ENCODE assay signal across 8 cellular contexts in the genomic region with DNA sequence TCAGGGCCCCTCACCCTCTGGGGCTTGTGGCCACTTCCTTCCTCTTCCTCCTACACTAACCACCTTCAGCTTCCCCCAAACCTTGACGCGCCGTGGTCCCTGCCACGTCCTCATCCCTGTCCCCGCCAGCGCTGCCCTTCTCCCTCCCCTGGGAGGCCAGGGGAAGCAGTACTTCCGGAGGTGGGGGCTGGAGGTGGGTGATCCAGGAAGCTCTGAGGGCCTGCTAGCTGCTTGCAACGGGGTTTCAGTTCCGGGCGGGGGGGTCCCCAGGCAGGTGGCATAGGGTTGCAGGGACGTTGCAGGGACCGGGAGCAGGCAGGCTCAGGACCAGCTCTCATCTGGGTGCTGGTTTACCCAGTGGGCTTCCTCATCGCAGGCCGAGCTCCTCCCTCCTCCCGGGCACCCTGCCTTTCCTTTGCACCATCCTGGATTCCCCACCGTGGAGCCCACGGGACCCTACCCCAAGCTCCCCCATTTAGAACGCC.
A peak's percentile ranks its signal among the peaks of the same experiment; 100 is the strongest.
DNase-seq lines count a peak whose midpoint lies in the region; ATAC-seq, FAIRE-seq and TF ChIP-seq lines count a peak whose summit lies in the region.

No MANE protein-coding gene starts in this region.

- TF ChIP-seq EP300 in GM12878 (IDR thresholded peaks at IDR 0.05; ENCODE audit: borderline replicate concordance in 1 of 2, control insufficient read depth in 1 of 2, low read depth in 2 of 2, low read length in 2 of 2), result no peak; a peak in 1 of 4 replicates

- H3F3A ChIP-seq in smooth muscle cell (ENCODE audit: low read depth), result no peaks in the 10 kb centered on the region

- H3K4me2 ChIP-seq in GM12878 (ENCODE audit: control insufficient read depth, insufficient read depth), result peak overlapping the region; percentile 95
- H3K4me2 ChIP-seq in smooth muscle cell, result no peak overlapping the region

- DNase-seq in GM19240 (ENCODE audit: insufficient read length, low spot score), result peak; percentile 57
- DNase-seq in SKM-1 (lab: John Stamatoyannopoulos, UW; ENCODE audit: unreplicated experiment), result peak; percentile 89
- DNase-seq in GM12878 (ENCODE audit: low read depth, low spot score), result peak; percentile 72
- peak; percentile 33 for DNase-seq in stimulated activated CD8-positive, alpha-beta memory T cell treated with anti-CD3 and anti-CD28 coated beads, Interleukin-12 subunit alpha, Interleukin-12 subunit beta, amount 100 ng/mL, for 4 hours (ENCODE audit: low read depth)
- no peak for DNase-seq in smooth muscle cell (lab: John Stamatoyannopoulos, UW; ENCODE audit: unreplicated experiment)
- DNase-seq in NCI-H2029 (lab: John Stamatoyannopoulos, UW), result no peak
- no peak for DNase-seq in cerebellar cortex (ENCODE audit: low spot score)
- no peak for DNase-seq in SW 1271 (lab: John Stamatoyannopoulos, UW)

- peak overlapping the region; percentile 7; the same call in 1 of the 2 replicates for H2AFZ ChIP-seq in GM12878 (ENCODE audit: control insufficient read depth, low read depth, low read length)
- no peak overlapping the region for H2AFZ ChIP-seq in smooth muscle cell (ENCODE audit: low read depth)

- H3K79me2 ChIP-seq in GM12878 (ENCODE audit: control insufficient read depth, insufficient read depth, low read length), result peaks cover 80% of the 10 kb centered on the region
- H3K79me2 ChIP-seq in smooth muscle cell (ENCODE audit: low read depth), result peaks cover 84% of the 10 kb centered on the region

- POLR2A ChIA-PET in GM12878 (lab: Charles Lee), result interaction anchor here (8.8 kb wide), 1 partner anchor 9 kb away, joined by 88 read pairs; no protein-coding TSS in a partner anchor

- no TSS peak for BruUV-seq in GM12878 (replicated peaks; lab: Mats Ljungman, UMichigan)

- no peaks in the 10 kb centered on the region for H3K27me3 ChIP-seq in GM12878 (replicated peaks in 1 of 2; ENCODE audit: control insufficient read depth in 2 of 2, insufficient read depth in 2 of 2, low read length in 1 of 2)
- no peaks in the 10 kb centered on the region for H3K27me3 ChIP-seq in smooth muscle cell (ENCODE audit: low read depth)

- H3K4me3 ChIP-seq in GM12878 (peak overlapping the region; percentile 65), smooth muscle cell (no peak overlapping the region)

- H3K4me1 ChIP-seq in GM12878 (ENCODE audit: control insufficient read depth, insufficient read depth, low read length), result peaks cover 45% of the 10 kb centered on the region
- no peaks in the 10 kb centered on the region for H3K4me1 ChIP-seq in smooth muscle cell (ENCODE audit: low read depth)

- H3K9ac ChIP-seq in GM12878 (ENCODE audit: control insufficient read depth, insufficient read depth, low read length), result peak overlapping the region; percentile 76
- no peak overlapping the region for H3K9ac ChIP-seq in smooth muscle cell (ENCODE audit: low read depth)

- H3K27ac ChIP-seq in GM12878 (ENCODE audit: control insufficient read depth, insufficient read depth), result peak overlapping the region; percentile 85
- no peak overlapping the region for H3K27ac ChIP-seq in smooth muscle cell (ENCODE audit: low read depth)

- SMC1A ChIA-PET in GM12878 (lab: Charles Lee; ENCODE audit: uncharacterized antibody, unreplicated experiment), result interaction anchor here (1.8 to 2.4 kb wide), 3 partner anchors 8 to 47 kb away, joined by 4 to 21 read pairs (median 7); no protein-coding TSS in a partner anchor

- RAD21 ChIA-PET in GM12878 (lab: Charles Lee; ENCODE audit: unreplicated experiment), result interaction anchor here (1.2 to 2.2 kb wide), 5 partner anchors 8 to 46 kb away, joined by 4 to 11 read pairs (median 7); no protein-coding TSS in a partner anchor

- CTCF ChIA-PET in GM12878 (lab: Yijun Ruan, JAX), result interaction anchor here (0.8 to 2.3 kb wide), 3 partner anchors 10 to 225 kb away, joined by 4 to 9 read pairs (median 5); no protein-coding TSS in a partner anchor

- WGBS in GM12878 (ENCODE audit: insufficient coverage, insufficient replicate concordance, low lambda C conversion rate, missing lambda C conversion rate), result under 1% methylated on average over 15 of the region's 18 CpGs
- 90% methylated on average over 12 of the region's 18 CpGs for WGBS in smooth muscle cell (ENCODE audit: low lambda C conversion rate)

- no peak for TF ChIP-seq POLR2A in GM12878 (IDR thresholded peaks at IDR 0.05; ENCODE audit: low read depth, low read length)

- TF ChIP-seq CTCF in GM12878 (IDR thresholded peaks at IDR 0.05 in 2 of 3, conservative IDR thresholded peaks at IDR 0.05 in 1 of 3; ENCODE audit: control insufficient read depth in 2 of 3, extremely low read depth in 1 of 3, insufficient read depth in 1 of 3, low read depth in 3 of 3, low read length in 3 of 3) (no peak), smooth muscle cell (IDR thresholded peaks at IDR 0.05; ENCODE audit: borderline replicate concordance, insufficient read depth, poor library complexity, severe bottlenecking) (no peak)

- no peak for FAIRE-seq in GM12878 (lab: Jason Lieb, UNC)

- TF ChIP-seq RAD21 in GM12878 (IDR thresholded peaks at IDR 0.05; ENCODE audit: insufficient read depth, low read depth, low read length), result no peak

- no peaks in the 10 kb centered on the region for H4K20me1 ChIP-seq in GM12878 (ENCODE audit: control insufficient read depth, insufficient read depth)
- H4K20me1 ChIP-seq in smooth muscle cell (ENCODE audit: low read depth), result peaks cover 100% of the 10 kb centered on the region

- intact Hi-C loops in GM12878 (cut with micrococcal nuclease; ENCODE audit: unreplicated experiment), result loop anchor here (5.0 kb wide), 1 partner anchor 46 kb away; no protein-coding TSS in a partner anchor

- peak; percentile 52 for ATAC-seq in GM12878

- in situ Hi-C loops in GM12878 (cut with MboI), result no loop called here

- H3K36me3 ChIP-seq in GM12878 (ENCODE audit: control insufficient read depth in 2 of 2, insufficient read depth in 2 of 2, low read length in 1 of 2) (peaks cover 3 to 11% of the 10 kb centered on the region in 2 experiments; a peak in 2 of 4 replicates), smooth muscle cell (ENCODE audit: low read depth) (no peaks in the 10 kb centered on the region)

- H3K9me3 ChIP-seq in GM12878 (replicated peaks; ENCODE audit: control insufficient read depth, insufficient read depth, low read length), result peaks cover 9% of the 10 kb centered on the region
- H3K9me3 ChIP-seq in smooth muscle cell (replicated peaks; ENCODE audit: low read depth), result no peaks in the 10 kb centered on the region

TF ChIP-seq in GM12878, 131 proteins besides CTCF, POLR2A, EP300 and RAD21 (continues in another document):
- TF ChIP-seq SMARCA5 (IDR thresholded peaks at IDR 0.05) (peak; percentile 6; the same call in 1 of the 2 replicates), ZNF217 (IDR thresholded peaks at IDR 0.05) (peak; percentile 77), ATF7 (IDR thresholded peaks at IDR 0.05; ENCODE audit: low read depth) (peak; percentile 73), EED (IDR thresholded peaks at IDR 0.05; ENCODE audit: low read depth) (peak; percentile 94), GABPA (IDR thresholded peaks at IDR 0.05; ENCODE audit: low read depth) (no peak), MYC (IDR thresholded peaks at IDR 0.05; ENCODE audit: insufficient read depth, insufficient read length, insufficient replicate concordance, low read length, severe bottlenecking) (peak; percentile 15), BHLHE40 (IDR thresholded peaks at IDR 0.05; ENCODE audit: borderline replicate concordance in 1 of 2, low read depth in 2 of 2, low read length in 1 of 2) (peak in 1 of 2 experiments; percentile 51; a peak in 2 of 4 replicates), MEF2B (IDR thresholded peaks at IDR 0.05; ENCODE audit: partially characterized antibody, poor library complexity, severe bottlenecking) (peak; percentile 92), FOXK2 (IDR thresholded peaks at IDR 0.05) (no peak), USF1 (IDR thresholded peaks at IDR 0.05; ENCODE audit: borderline replicate concordance, extremely low read length, insufficient read depth, low read depth, low read length) (no peak)
- TF ChIP-seq, protein P1, sequence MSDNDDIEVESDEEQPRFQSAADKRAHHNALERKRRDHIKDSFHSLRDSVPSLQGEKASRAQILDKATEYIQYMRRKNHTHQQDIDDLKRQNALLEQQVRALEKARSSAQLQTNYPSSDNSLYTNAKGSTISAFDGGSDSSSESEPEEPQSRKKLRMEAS (IDR thresholded peaks at IDR 0.05; ENCODE audit: low read depth, low read length), result peak; percentile 15; the same call in 1 of the 2 replicates
- TF ChIP-seq, protein P2, sequence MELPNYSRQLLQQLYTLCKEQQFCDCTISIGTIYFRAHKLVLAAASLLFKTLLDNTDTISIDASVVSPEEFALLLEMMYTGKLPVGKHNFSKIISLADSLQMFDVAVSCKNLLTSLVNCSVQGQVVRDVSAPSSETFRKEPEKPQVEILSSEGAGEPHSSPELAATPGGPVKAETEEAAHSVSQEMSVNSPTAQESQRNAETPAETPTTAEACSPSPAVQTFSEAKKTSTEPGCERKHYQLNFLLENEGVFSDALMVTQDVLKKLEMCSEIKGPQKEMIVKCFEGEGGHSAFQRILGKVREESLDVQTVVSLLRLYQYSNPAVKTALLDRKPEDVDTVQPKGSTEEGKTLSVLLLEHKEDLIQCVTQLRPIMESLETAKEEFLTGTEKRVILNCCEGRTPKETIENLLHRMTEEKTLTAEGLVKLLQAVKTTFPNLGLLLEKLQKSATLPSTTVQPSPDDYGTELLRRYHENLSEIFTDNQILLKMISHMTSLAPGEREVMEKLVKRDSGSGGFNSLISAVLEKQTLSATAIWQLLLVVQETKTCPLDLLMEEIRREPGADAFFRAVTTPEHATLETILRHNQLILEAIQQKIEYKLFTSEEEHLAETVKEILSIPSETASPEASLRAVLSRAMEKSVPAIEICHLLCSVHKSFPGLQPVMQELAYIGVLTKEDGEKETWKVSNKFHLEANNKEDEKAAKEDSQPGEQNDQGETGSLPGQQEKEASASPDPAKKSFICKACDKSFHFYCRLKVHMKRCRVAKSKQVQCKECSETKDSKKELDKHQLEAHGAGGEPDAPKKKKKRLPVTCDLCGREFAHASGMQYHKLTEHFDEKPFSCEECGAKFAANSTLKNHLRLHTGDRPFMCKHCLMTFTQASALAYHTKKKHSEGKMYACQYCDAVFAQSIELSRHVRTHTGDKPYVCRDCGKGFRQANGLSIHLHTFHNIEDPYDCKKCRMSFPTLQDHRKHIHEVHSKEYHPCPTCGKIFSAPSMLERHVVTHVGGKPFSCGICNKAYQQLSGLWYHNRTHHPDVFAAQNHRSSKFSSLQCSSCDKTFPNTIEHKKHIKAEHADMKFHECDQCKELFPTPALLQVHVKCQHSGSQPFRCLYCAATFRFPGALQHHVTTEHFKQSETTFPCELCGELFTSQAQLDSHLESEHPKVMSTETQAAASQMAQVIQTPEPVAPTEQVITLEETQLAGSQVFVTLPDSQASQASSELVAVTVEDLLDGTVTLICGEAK (IDR thresholded peaks at IDR 0.05; ENCODE audit: borderline replicate concordance), result peak; percentile 40; the same call in 1 of the 2 replicates

Comparison
In these comparisons a context has a peak if more than half of its experiments do, and no peak if none do; other contexts are left out.
1. DNase-seq: peak in GM19240 (single experiment), SKM-1 (single experiment), GM12878 (single experiment) and stimulated activated CD8-positive, alpha-beta memory T cell treated with anti-CD3 and anti-CD28 coated beads, Interleukin-12 subunit alpha, Interleukin-12 subunit beta, amount 100 ng/mL, for 4 hours (single experiment); none in smooth muscle cell (single experiment), NCI-H2029 (single experiment), cerebellar cortex (single experiment) and SW 1271 (0 of 2).